ENCODE assay signal across 9 cellular contexts in the genomic region with DNA sequence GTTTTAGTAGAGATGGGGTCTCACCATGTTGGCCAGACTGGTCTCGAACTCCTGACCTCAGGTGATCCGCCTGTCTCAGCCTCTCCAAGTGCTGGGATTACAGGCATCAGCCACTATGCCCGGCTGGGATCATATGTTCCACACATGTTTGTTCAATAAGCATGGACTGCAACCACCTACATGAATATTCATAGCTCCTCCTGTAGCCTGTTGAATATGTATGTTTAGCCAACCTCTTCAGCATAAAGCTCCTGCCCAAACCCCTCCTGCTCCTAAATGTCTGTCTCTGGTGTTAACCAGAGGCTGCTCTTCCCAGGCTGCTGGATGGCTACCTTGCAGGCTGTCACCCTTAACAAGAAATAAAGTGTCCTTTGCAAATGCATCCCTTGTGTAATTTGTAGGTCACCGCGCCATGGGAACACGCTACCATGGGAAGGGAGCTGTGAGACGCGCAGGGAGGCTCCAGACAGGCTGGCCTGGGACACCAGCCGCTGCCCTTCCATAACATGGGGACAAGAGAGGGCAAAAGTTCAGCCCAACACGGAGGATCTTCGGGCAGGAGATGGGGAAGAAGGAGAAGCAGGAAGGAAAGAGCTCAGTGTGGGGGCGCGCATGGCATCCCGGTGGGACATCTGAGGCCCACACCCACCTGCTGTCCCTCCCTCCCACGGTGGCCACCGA. TPM values are rescaled to one million over a fixed set of nuclear protein-coding genes. Genes with fewer than 3 reads are reported as not detected.
DNase-seq lines count a peak whose midpoint lies in the region; ATAC-seq and TF ChIP-seq lines count a peak whose summit lies in the region.
"Not testable (repeated sequence)": the region's sequence is repeated elsewhere in the genome, so short reads cannot be mapped to it uniquely, and the experiment has no call there.
"Had no signal": no experiment of that assay in that cellular context is flagged by ENCODE, and none has a peak within 500 bp of the region (broad histone marks: within the 10 kb centered on the region; RNA-seq: fewer than 3 reads in every experiment).

No MANE protein-coding gene starts in this region.

- H3K4me3 ChIP-seq in right cardiac atrium (ENCODE audit: low read length), result not testable (repeated sequence)
- H3K4me3 ChIP-seq in subcutaneous abdominal adipose tissue (ENCODE audit: low read depth in 1 of 5, low read length in 5 of 5), result peak overlapping the region in 3 of 5 donors; percentile 36 to 57 (median 43)

- H3K36me3 Mint-ChIP-seq in dendritic cell treated with granulocyte-macrophage colony-stimulating factor and Interleukin-4, amounts not matched to agents 40 ng/mL and 50 ng/mL, for 4 days (ENCODE audit: low read depth), result peaks cover 29% of the 10 kb centered on the region
- H3K36me3 Mint-ChIP-seq in neural crest cell (ENCODE audit: low read depth), result not testable (repeated sequence)

- not testable (repeated sequence) for H3K9me3 ChIP-seq in right cardiac atrium (ENCODE audit: control insufficient read depth, low read length); subcutaneous abdominal adipose tissue (ENCODE audit: control insufficient read depth in 5 of 5, low read length in 5 of 5)

- H3K27ac Mint-ChIP-seq in dendritic cell treated with granulocyte-macrophage colony-stimulating factor and Interleukin-4, amounts not matched to agents 40 ng/mL and 50 ng/mL, for 4 days, result peak overlapping the region; percentile 78
- not testable (repeated sequence) for H3K27ac Mint-ChIP-seq in neural crest cell (ENCODE audit: unreplicated experiment)

- H3K4me1 ChIP-seq in right cardiac atrium (ENCODE audit: control insufficient read depth, insufficient read depth, low read length), result not testable (repeated sequence)
- H3K4me1 ChIP-seq in subcutaneous abdominal adipose tissue (ENCODE audit: control insufficient read depth in 5 of 5, insufficient read depth in 5 of 5, low read length in 5 of 5), result peaks cover 0 to 21% (median 12%) of the 10 kb centered on the region in 5 donors

- WGBS in right cardiac atrium, result 38% methylated on average over 16 of the region's 16 CpGs

- not testable (repeated sequence) for H3K27ac ChIP-seq in right cardiac atrium (ENCODE audit: low read length); subcutaneous abdominal adipose tissue (ENCODE audit: low read depth, low read length)

- not testable (repeated sequence) for H3K27me3 Mint-ChIP-seq in dendritic cell treated with granulocyte-macrophage colony-stimulating factor and Interleukin-4, amounts not matched to agents 40 ng/mL and 50 ng/mL, for 4 days; neural crest cell (ENCODE audit: low read depth)

- ATAC-seq in GM21723 (IDR thresholded peaks at IDR 0.05; ENCODE audit: unreplicated experiment) (peak; percentile 9), right cardiac atrium (peak; percentile 1 to 4)

- not testable (repeated sequence) for H3K27me3 ChIP-seq in right cardiac atrium (ENCODE audit: control insufficient read depth, insufficient read depth); subcutaneous abdominal adipose tissue (ENCODE audit: control insufficient read depth in 5 of 5, insufficient read depth in 4 of 5, low read length in 5 of 5)

- in situ Hi-C loops in Caki2 (cut with HindIII; ENCODE audit: low pct_unique_long_range_greater_than_20kb, low sequenced_read_pairs), result not testable (repeated sequence)

- H3K4me3 Mint-ChIP-seq in dendritic cell treated with granulocyte-macrophage colony-stimulating factor and Interleukin-4, amounts not matched to agents 40 ng/mL and 50 ng/mL, for 4 days, result not testable (repeated sequence)
- peak overlapping the region; percentile 68 for H3K4me3 Mint-ChIP-seq in neural crest cell

- not testable (repeated sequence) for H3K9me3 Mint-ChIP-seq in dendritic cell treated with granulocyte-macrophage colony-stimulating factor and Interleukin-4, amounts not matched to agents 40 ng/mL and 50 ng/mL, for 4 days; neural crest cell

- not testable (repeated sequence) for H3K9ac ChIP-seq in subcutaneous abdominal adipose tissue (ENCODE audit: low read length in 5 of 5)

- peaks cover 47% of the 10 kb centered on the region for H3K4me1 Mint-ChIP-seq in dendritic cell treated with granulocyte-macrophage colony-stimulating factor and Interleukin-4, amounts not matched to agents 40 ng/mL and 50 ng/mL, for 4 days (ENCODE audit: low read depth)
- peaks cover 30% of the 10 kb centered on the region for H3K4me1 Mint-ChIP-seq in neural crest cell

- H3K36me3 ChIP-seq in subcutaneous abdominal adipose tissue (ENCODE audit: control insufficient read depth in 5 of 5, insufficient read depth in 5 of 5, low read length in 5 of 5), result peaks cover 0 to 21% (median 4%) of the 10 kb centered on the region in 5 donors

- intact Hi-C loops in dendritic cell treated with granulocyte-macrophage colony-stimulating factor and Interleukin-4, amounts not matched to agents 40 ng/mL and 50 ng/mL, for 4 days (cut with micrococcal nuclease), result not testable (repeated sequence)
- intact Hi-C loops in right cardiac atrium (cut with DNase I), result loop anchor here in 1 of 4 donors (10.0 kb wide), 1 partner anchor 105 kb away; no protein-coding TSS in a partner anchor

- peak; percentile 25 for DNase-seq in Caki2 (ENCODE audit: low read depth)
- peak; percentile 15 for DNase-seq in NCI-H2227 (lab: John Stamatoyannopoulos, UW; ENCODE audit: unreplicated experiment)
- peak; percentile 31 for DNase-seq in activated T-cell treated with anti-CD3 and anti-CD28 coated beads, Interleukin-2, amount 50 U/mL, for 1 hour
- DNase-seq in right cardiac atrium; neural crest cell (ENCODE audit: low read depth, low spot score): not testable (repeated sequence)

- not testable (repeated sequence) for TF ChIP-seq CTCF in neural crest cell (conservative IDR thresholded peaks at IDR 0.05)

RNA-seq across cellular contexts. Expression of a gene that starts 0.8 kb away (rescaled TPM):
- 5.7 and 6.1 TPM in 2 replicates for total RNA-seq in Caki2 (2014; rRNA removed; shearing (Covaris generic); ENCODE audit: low replicate concordance)
- total RNA-seq in right cardiac atrium (1 to 10 TPM; 1.2 to 1.9 (median 1.3) TPM), neural crest cell (1.1 and 1.4 TPM in 2 replicates)
- 0.75 TPM for polyA plus RNA-seq in right cardiac atrium

RNA-seq across cellular contexts. Expression of a gene that starts 6.1 kb away (rescaled TPM):
- total RNA-seq in Caki2 (2014; rRNA removed; shearing (Covaris generic); ENCODE audit: low replicate concordance), result 3.5 and 6.5 TPM in 2 replicates
- total RNA-seq in right cardiac atrium (10 to 100 TPM; 25.4 to 41.9 (median 37.9) TPM), neural crest cell (8.1 and 9.5 TPM in 2 replicates)
- 37.4 TPM for polyA plus RNA-seq in right cardiac atrium

RNA-seq across cellular contexts. Expression of a gene that starts 20.6 kb away (rescaled TPM):
- total RNA-seq in Caki2 (2014; rRNA removed; shearing (Covaris generic); ENCODE audit: low replicate concordance), result 1.7 and 3.5 TPM in 2 replicates
- total RNA-seq in right cardiac atrium (10 to 100 TPM in 3 of 4 donors, 1 to 10 TPM in 1; 5.1 to 12.9 (median 11.0) TPM), neural crest cell (5.9 and 6.7 TPM in 2 replicates)
- 14.9 TPM for polyA plus RNA-seq in right cardiac atrium

RNA-seq across cellular contexts. Expression of a gene that starts 38.0 kb away (rescaled TPM):
- total RNA-seq in Caki2 (2014; rRNA removed; shearing (Covaris generic); ENCODE audit: low replicate concordance), result 19.1 and 20.1 TPM in 2 replicates
- total RNA-seq in right cardiac atrium (1 to 10 TPM; 1.3 to 1.9 (median 1.6) TPM), neural crest cell (12.3 and 14.5 TPM in 2 replicates)
- 2.6 TPM for polyA plus RNA-seq in right cardiac atrium
- polyA plus RNA-seq: SK-N-SH had no signal

RNA-seq across cellular contexts. Expression of a gene that starts 57.0 kb away (rescaled TPM):
- total RNA-seq in Caki2 (2014; rRNA removed; shearing (Covaris generic); ENCODE audit: low replicate concordance), result 14.7 and 15.5 TPM in 2 replicates
- total RNA-seq in right cardiac atrium, result 1 to 10 TPM; 6.3 to 9.4 (median 6.9) TPM
- polyA plus RNA-seq in right cardiac atrium, result 6.2 TPM
- total RNA-seq in neural crest cell, result 1.3 and 2.1 TPM in 2 replicates
- polyA plus RNA-seq: SK-N-SH had no signal
